Comparison of ENCODE assay signal across 8 cellular contexts in genomic region chr6:82363368-82364086, GRCh38. TPM values are rescaled to one million over a fixed set of nuclear protein-coding genes. Genes with fewer than 3 reads are reported as not detected.
DNase-seq lines count a peak whose midpoint lies in the region; ATAC-seq and TF ChIP-seq lines count a peak whose summit lies in the region.

Gene TPBG, plus strand, starts transcription at chr6:82363817. Its CDS starts 1,145 bp downstream, at chr6:82364962.

- peak within 1 kb of the TSS; percentile 69 for H3K4me3 Mint-ChIP-seq in activated naive CD8-positive, alpha-beta T cell treated with anti-CD3 and anti-CD28 coated beads, Interleukin-2, amount 50 U/mL, for 24 hours

- TF ChIP-seq POLR2A in heart left ventricle (IDR thresholded peaks at IDR 0.05) (no peak), ovary (IDR thresholded peaks at IDR 0.05) (no peak)

- no peak within 1 kb of the TSS for H3K27ac Mint-ChIP-seq in activated naive CD8-positive, alpha-beta T cell treated with anti-CD3 and anti-CD28 coated beads, Interleukin-2, amount 50 U/mL, for 24 hours

- WGBS in heart left ventricle, 4 donors = 0 to 3% (median 2%) methylated on average over 38 to 43 of the region's 43 CpGs
- 1% methylated on average over 38 to 43 of the region's 43 CpGs for WGBS in ovary, 3 donors

- H3K4me1 ChIP-seq in heart left ventricle = peaks cover 0 to 25% (median 6%) of the 10 kb centered on the region in 12 donors
- H3K4me1 ChIP-seq in ovary (ENCODE audit: insufficient read depth) = peaks cover 3% of the 10 kb centered on the region

- peak in 4 of 12 donors; percentile 10 to 29 (median 22) for TF ChIP-seq CTCF in heart left ventricle (IDR thresholded peaks at IDR 0.05)
- no peak for TF ChIP-seq CTCF in ovary (IDR thresholded peaks at IDR 0.05)

- intact Hi-C loops in heart left ventricle (cut with DNase I) = loop anchor here in 2 of 10 donors (2.0 to 10.0 kb wide), 3 partner anchors 43 to 831 kb away; partner anchors contain the start of genes PGM3 (in 2 of the 2) and RWDD2A (in 2 of the 2)
- intact Hi-C loops in ovary (cut with DNase I) = no loop called here

- H3K27me3 ChIP-seq in heart left ventricle (peaks cover 0 to 63% (median 17%) of the 10 kb centered on the region in 9 donors), ovary (no peaks in the 10 kb centered on the region)

- H3K36me3 ChIP-seq in heart left ventricle (no peaks in the 10 kb centered on the region), ovary (no peaks in the 10 kb centered on the region)

- no peaks in the 10 kb centered on the region for H3K9me3 Mint-ChIP-seq in activated naive CD8-positive, alpha-beta T cell treated with anti-CD3 and anti-CD28 coated beads, Interleukin-2, amount 50 U/mL, for 24 hours

- peak within 1 kb of the TSS in 11 of 12 donors; percentile 35 to 80 (median 75) for H3K27ac ChIP-seq in heart left ventricle
- peak within 1 kb of the TSS in 1 of 2 donors; percentile 35 for H3K27ac ChIP-seq in ovary

- H3K27me3 Mint-ChIP-seq in activated naive CD8-positive, alpha-beta T cell treated with anti-CD3 and anti-CD28 coated beads, Interleukin-2, amount 50 U/mL, for 24 hours = peaks cover 53% of the 10 kb centered on the region

- H3K4me3 ChIP-seq in heart left ventricle (peak within 1 kb of the TSS; percentile 35 to 76 (median 64)), ovary (peak within 1 kb of the TSS; percentile 54)

- ATAC-seq in HG02588 (IDR thresholded peaks at IDR 0.05; ENCODE audit: unreplicated experiment) (peak; percentile 47), heart left ventricle (peak; percentile 74 to 84 (median 78))
- ATAC-seq in activated naive CD8-positive, alpha-beta T cell treated with anti-CD3 and anti-CD28 coated beads, Interleukin-2, amount 50 U/mL, for 24 hours = peak; percentile 39

- TF ChIP-seq EP300 in ovary (IDR thresholded peaks at IDR 0.05) = no peak

- H3K36me3 Mint-ChIP-seq in activated naive CD8-positive, alpha-beta T cell treated with anti-CD3 and anti-CD28 coated beads, Interleukin-2, amount 50 U/mL, for 24 hours (ENCODE audit: low read depth) = no peaks in the 10 kb centered on the region

- H3K4me1 Mint-ChIP-seq in activated naive CD8-positive, alpha-beta T cell treated with anti-CD3 and anti-CD28 coated beads, Interleukin-2, amount 50 U/mL, for 24 hours = peaks cover 16% of the 10 kb centered on the region

- DNase-seq in SIG-M5 treated with dmso at 0.1 percent for 504 hours (lab: John Stamatoyannopoulos, UW; ENCODE audit: unreplicated experiment) (peak; percentile 27), SIG-M5 (lab: John Stamatoyannopoulos, UW) (no peak), NCI-H69 (lab: John Stamatoyannopoulos, UW) (peak; percentile 89), heart left ventricle (peak; percentile 44 to 70 (median 45)), ovary (peak; percentile 29 to 60 (median 40)), NCI-H128 (lab: John Stamatoyannopoulos, UW; ENCODE audit: unreplicated experiment) (no peak)
- DNase-seq in activated naive CD8-positive, alpha-beta T cell treated with anti-CD3 and anti-CD28 coated beads, Interleukin-2, amount 50 U/mL, for 24 hours = peak; percentile 5

- H3K9me3 ChIP-seq in heart left ventricle (no peaks in the 10 kb centered on the region), ovary (no peaks in the 10 kb centered on the region)

RNA-seq across cellular contexts. Expression of gene TPBG, which starts in this region (rescaled TPM):
- 1 to 10 TPM; 1.4 to 10.0 (median 2.8) TPM for total RNA-seq in heart left ventricle
- 1 to 10 TPM; 1.0 to 2.6 TPM for polyA plus RNA-seq in heart left ventricle
- total RNA-seq in ovary = 10 to 100 TPM in 1 of 7 donors, 1 to 10 TPM in 6; 3.8 to 34.7 (median 5.5) TPM
- polyA plus RNA-seq in ovary = 1 to 10 TPM; 4.1 to 9.0 TPM

Comparison
In these comparisons a context has a peak if more than half of its experiments do, and no peak if none do; other contexts are left out.
1. DNase-seq: peak in SIG-M5 treated with dmso at 0.1 percent for 504 hours (single experiment), NCI-H69 (single experiment), activated naive CD8-positive, alpha-beta T cell treated with anti-CD3 and anti-CD28 coated beads, Interleukin-2, amount 50 U/mL, for 24 hours (single experiment), heart left ventricle (5 of 5) and ovary (5 of 5); none in SIG-M5 (single experiment) and NCI-H128 (single experiment).
2. Peak in every context shown above with its lines, with median percentiles within 50 percentile points of each other: ATAC-seq.